9 cellular contexts compared by ENCODE assay signal in the genomic region with DNA sequence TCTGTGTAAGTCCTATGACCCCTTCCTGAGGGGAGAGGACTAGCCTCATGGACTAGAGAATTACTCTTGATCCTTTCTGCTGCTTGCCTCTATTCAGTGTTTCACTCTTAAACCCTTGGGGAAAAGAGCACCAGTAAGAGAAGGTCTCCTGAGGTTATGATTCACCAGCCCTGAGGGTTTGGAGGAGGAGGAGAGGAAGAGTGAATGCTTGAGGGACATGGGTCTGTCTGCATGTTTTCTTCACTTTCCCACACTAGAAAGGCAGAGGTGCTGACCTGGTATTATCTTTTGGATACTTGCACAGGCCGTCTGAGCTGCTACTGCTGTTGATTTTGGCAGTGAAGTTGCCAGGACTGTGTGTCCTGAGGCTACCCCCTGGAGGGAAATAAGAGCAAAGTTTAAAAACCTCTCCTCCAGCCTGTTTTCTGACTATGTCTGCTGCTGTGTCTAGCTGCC.
DNase-seq lines count a peak whose midpoint lies in the region; ATAC-seq, FAIRE-seq and TF ChIP-seq lines count a peak whose summit lies in the region.
"Had no signal": no experiment of that assay in that cellular context is flagged by ENCODE, and none has a peak within 500 bp of the region (broad histone marks: within the 10 kb centered on the region; RNA-seq: fewer than 3 reads in every experiment).

No MANE protein-coding gene starts in this region.

- no peaks in the 10 kb centered on the region for H3K27me3 ChIP-seq in A673 (replicated peaks; ENCODE audit: insufficient read depth, low read depth, low read length, poor library complexity)

- no peak overlapping the region for H3K4me3 ChIP-seq in A673 (ENCODE audit: low read depth, low read length, poor library complexity, severe bottlenecking)

- no TSS peak for BruUV-seq in A673 (replicated peaks; lab: Mats Ljungman, UMichigan)

- no peak overlapping the region for H3K27ac ChIP-seq in A673 (ENCODE audit: low read depth, low read length, poor library complexity, severe bottlenecking)

- intact Hi-C loops in A673 (cut with micrococcal nuclease; ENCODE audit: unreplicated experiment) (no loop called here), left cardiac atrium (cut with DNase I) (no loop called here)

- DNase-seq in A673 (ENCODE audit: low spot score), result peak; percentile 49
- DNase-seq in H54 (ENCODE audit: insufficient read length, low spot score), result peak; percentile 40
- DNase-seq in SK-MEL-5 (ENCODE audit: low read depth, low spot score), result peak; percentile 98
- peak; percentile 37 for DNase-seq in left cardiac atrium
- no peak for DNase-seq in NCI-H510A (lab: John Stamatoyannopoulos, UW)
- DNase-seq in activated naive CD4-positive, alpha-beta T cell treated with Interleukin-2 at 50 U/mL for 16 hours, result no peak
- no peak for DNase-seq in NCI-H69 (lab: John Stamatoyannopoulos, UW)

- no peak for TF ChIP-seq CTCF in A673 (conservative IDR thresholded peaks at IDR 0.05; ENCODE audit: low read depth, low read length)

- in situ Hi-C loops in SK-MEL-5 (cut with HindIII; ENCODE audit: low pct_unique_long_range_greater_than_20kb, low sequenced_read_pairs), result no loop called here

- H3K9me3 ChIP-seq in A673 (ENCODE audit: low read depth, low read length, poor library complexity, severe bottlenecking), result no peaks in the 10 kb centered on the region

- CTCF ChIA-PET in A673 (lab: Charles Lee), result no interaction called here

- TF ChIP-seq POLR2A in H54 (IDR thresholded peaks at IDR 0.05; ENCODE audit: low read depth, low read length), result no peak

- H3K4me1 ChIP-seq in A673 (ENCODE audit: insufficient read depth, low read length, poor library complexity, severe bottlenecking), result no peaks in the 10 kb centered on the region

- H3K36me3 ChIP-seq in A673 (ENCODE audit: insufficient read depth, low read length, poor library complexity, severe bottlenecking), result no peaks in the 10 kb centered on the region

- ATAC-seq in left cardiac atrium (peak; percentile 92 to 99), GM18520 (IDR thresholded peaks at IDR 0.05; ENCODE audit: unreplicated experiment) (no peak)
- ATAC-seq: activated CD4-positive, CD25-positive, alpha-beta regulatory T cell treated with anti-CD3 and anti-CD28 coated beads, Interleukin-2, amount 50 U/mL, for 24 hours had no signal

- POLR2A ChIA-PET in A673 (lab: Charles Lee; ENCODE audit: low non-redundant PET), result no interaction called here

- peak; percentile 100 for FAIRE-seq in H54 (lab: Jason Lieb, UNC)

Comparison
In these comparisons a context has a peak if more than half of its experiments do, and no peak if none do; other contexts are left out.
1. DNase-seq: peak in A673 (single experiment), H54 (single experiment), SK-MEL-5 (single experiment) and left cardiac atrium (single experiment); none in NCI-H510A (single experiment), activated naive CD4-positive, alpha-beta T cell treated with Interleukin-2 at 50 U/mL for 16 hours (single experiment) and NCI-H69 (single experiment).